In the genomic region with DNA sequence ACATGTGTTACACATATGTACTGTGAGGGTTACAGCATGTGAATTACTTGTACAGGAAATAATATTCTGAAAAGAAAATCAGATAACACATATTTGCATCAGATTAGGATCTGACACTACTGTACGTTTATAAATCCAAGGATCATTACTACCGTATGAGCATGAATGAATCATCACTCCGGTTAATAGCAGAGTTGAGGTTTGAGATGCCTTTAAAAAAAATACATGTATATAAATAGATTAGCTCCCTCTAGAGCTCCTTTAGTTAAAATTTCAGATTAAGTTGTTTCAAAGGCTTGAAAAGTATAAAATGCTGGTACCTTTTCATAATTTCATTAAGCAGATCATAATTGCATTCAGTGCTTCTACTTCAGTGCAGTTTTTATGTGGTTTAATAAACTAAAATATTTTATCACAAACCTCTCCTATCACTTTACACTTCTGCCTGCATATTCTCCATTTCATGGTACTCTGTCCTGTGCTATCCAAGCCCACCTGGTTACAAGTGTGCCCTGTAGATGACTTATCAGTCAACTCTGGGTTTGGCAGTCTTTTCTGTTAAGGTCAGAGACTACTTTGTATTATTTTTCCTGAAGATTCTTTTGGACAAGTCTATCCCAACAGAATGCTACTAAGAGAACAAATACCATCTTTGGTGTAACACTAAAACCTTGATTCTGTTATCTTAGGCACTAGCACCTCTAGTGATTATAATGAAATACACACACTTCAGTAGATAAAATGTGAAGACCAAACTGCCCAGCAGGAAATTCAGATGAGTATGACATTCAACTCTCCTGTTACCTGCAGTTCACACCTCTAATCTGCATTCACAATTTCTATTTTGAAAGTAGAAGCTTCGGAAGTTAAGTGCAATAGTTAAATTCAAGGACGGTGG, we compare ENCODE assay signal across 1 cellular context.
TF ChIP-seq lines count a peak whose summit lies in the region.

No MANE protein-coding gene starts in this region.

TF ChIP-seq in IMR-90, 13 proteins besides CTCF, POLR2A, EP300 and RAD21:
- no peak for TF ChIP-seq BHLHE40 (IDR thresholded peaks at IDR 0.05; ENCODE audit: low read depth, low read length)
- peak; percentile 51; the same call in 1 of the 2 replicates for TF ChIP-seq FOS (IDR thresholded peaks at IDR 0.05; ENCODE audit: low read depth, low read length)
- TF ChIP-seq, protein P1, sequence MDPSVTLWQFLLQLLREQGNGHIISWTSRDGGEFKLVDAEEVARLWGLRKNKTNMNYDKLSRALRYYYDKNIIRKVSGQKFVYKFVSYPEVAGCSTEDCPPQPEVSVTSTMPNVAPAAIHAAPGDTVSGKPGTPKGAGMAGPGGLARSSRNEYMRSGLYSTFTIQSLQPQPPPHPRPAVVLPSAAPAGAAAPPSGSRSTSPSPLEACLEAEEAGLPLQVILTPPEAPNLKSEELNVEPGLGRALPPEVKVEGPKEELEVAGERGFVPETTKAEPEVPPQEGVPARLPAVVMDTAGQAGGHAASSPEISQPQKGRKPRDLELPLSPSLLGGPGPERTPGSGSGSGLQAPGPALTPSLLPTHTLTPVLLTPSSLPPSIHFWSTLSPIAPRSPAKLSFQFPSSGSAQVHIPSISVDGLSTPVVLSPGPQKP (IDR thresholded peaks at IDR 0.05; ENCODE audit: borderline replicate concordance, low read depth, low read length): no peak
- no peak for TF ChIP-seq CEBPB (IDR thresholded peaks at IDR 0.05; ENCODE audit: low read depth, low read length)
- no peak for TF ChIP-seq CHD1 (IDR thresholded peaks at IDR 0.05; ENCODE audit: low read depth, low read length)
- TF ChIP-seq MAFK (IDR thresholded peaks at IDR 0.05; ENCODE audit: low read depth, low read length): 0 out of 2 replicates have a peak, but pooled peaks have one; percentile 6
- TF ChIP-seq RFX5 (IDR thresholded peaks at IDR 0.05; ENCODE audit: low read depth, low read length): no peak
